In genomic region chr3:8254489-8254888, GRCh38 we compare ENCODE assay signal across 30 cellular contexts.
"Had no signal": no experiment of that assay in that cellular context is flagged by ENCODE, and none has a peak within 500 bp of the region (broad histone marks: within the 10 kb centered on the region; RNA-seq: fewer than 3 reads in every experiment).

No MANE protein-coding gene starts in this region.

- H3K27me3 Mint-ChIP-seq: activated CD4-positive, alpha-beta memory T cell treated with anti-CD3 and anti-CD28 coated beads for 36 hours; activated CD4-positive, alpha-beta T cell treated with anti-CD3 and anti-CD28 coated beads, Interleukin-2, amount 10 ng/mL, durations not matched to agents 24 days and 14 days; activated naive CD8-positive, alpha-beta T cell treated with anti-CD3 and anti-CD28 coated beads for 36 hours; progenitor cell of endocrine pancreas had no signal

- H3K27me3 ChIP-seq: adrenal gland, body of pancreas, dorsolateral prefrontal cortex, esophagus muscularis mucosa, ovary, upper lobe of left lung, vagina had no signal

- DNase-seq: activated CD4-positive, alpha-beta memory T cell treated with anti-CD3 and anti-CD28 coated beads for 36 hours; activated CD4-positive, alpha-beta T cell treated with anti-CD3 and anti-CD28 coated beads, Interleukin-2, amount 10 ng/mL, durations not matched to agents 24 days and 14 days; activated CD8-positive, alpha-beta memory T cell treated with anti-CD3 and anti-CD28 coated beads, Interleukin-2, amount 50 U/mL, for 4 hours; activated effector memory CD4-positive, alpha-beta T cell treated with anti-CD3 and anti-CD28 coated beads, Interleukin-2, amount 50 U/mL, for 16 hours; activated naive CD4-positive, alpha-beta T cell treated with anti-CD3 and anti-CD28 coated beads for 36 hours; activated naive CD8-positive, alpha-beta T cell treated with anti-CD3 and anti-CD28 coated beads for 36 hours; activated T-cell treated with anti-CD3 and anti-CD28 coated beads, Interleukin-2, amount 50 U/mL, for 1 hour; adrenal gland; aorta; body of pancreas; dorsolateral prefrontal cortex; effector memory CD8-positive, alpha-beta T cell; foreskin melanocyte; left cardiac atrium; left ventricle myocardium superior; ovary; retina; stimulated activated CD4-positive, alpha-beta T cell treated with anti-CD3 and anti-CD28 coated beads, Interleukin-12 subunit alpha, Interleukin-12 subunit beta, amount 100 ng/mL, for 4 hours; stimulated activated CD4-positive, alpha-beta T cell treated with anti-CD3 and anti-CD28 coated beads, Interleukin-4, amount 100 ng/mL, for 1 hour; upper lobe of left lung had no signal

- H3K4me3 Mint-ChIP-seq: activated CD4-positive, alpha-beta memory T cell treated with anti-CD3 and anti-CD28 coated beads for 36 hours; activated CD4-positive, alpha-beta T cell treated with anti-CD3 and anti-CD28 coated beads, Interleukin-2, amount 10 ng/mL, durations not matched to agents 24 days and 14 days; activated naive CD4-positive, alpha-beta T cell treated with anti-CD3 and anti-CD28 coated beads for 36 hours; activated naive CD8-positive, alpha-beta T cell treated with anti-CD3 and anti-CD28 coated beads for 36 hours; activated T-helper 1 cell treated with anti-CD3 and anti-CD28 coated beads, Interleukin-12 subunit alpha, Interleukin-12 subunit beta, Interleukin-2, Interleukin-4 antibody, amounts not matched to agents 30 ng/mL and 10 ng/mL and 1 ng/mL, durations not matched to agents 14 hours and 24 hours and 36 hours; effector memory CD8-positive, alpha-beta T cell; nephron; stimulated activated naive CD8-positive, alpha-beta T cell treated with anti-CD3 and anti-CD28 coated beads, Interleukin-15, Interleukin-2, amounts not matched to agents 100 ng/mL and 50 ng/mL, for 24 hours had no signal

- ATAC-seq: body of pancreas; effector memory CD8-positive, alpha-beta T cell; left cardiac atrium; left ventricle myocardium superior; sciatic nerve had no signal

- H3K27ac Mint-ChIP-seq: activated CD4-positive, alpha-beta memory T cell treated with anti-CD3 and anti-CD28 coated beads for 36 hours; activated CD4-positive, alpha-beta T cell treated with anti-CD3 and anti-CD28 coated beads, Interleukin-2, amount 10 ng/mL, durations not matched to agents 24 days and 14 days; activated naive CD4-positive, alpha-beta T cell treated with anti-CD3 and anti-CD28 coated beads for 36 hours; activated naive CD8-positive, alpha-beta T cell treated with anti-CD3 and anti-CD28 coated beads for 36 hours; activated T-helper 1 cell treated with anti-CD3 and anti-CD28 coated beads, Interleukin-12 subunit alpha, Interleukin-12 subunit beta, Interleukin-2, Interleukin-4 antibody, amounts not matched to agents 30 ng/mL and 10 ng/mL and 1 ng/mL, durations not matched to agents 14 hours and 24 hours and 36 hours; effector memory CD8-positive, alpha-beta T cell; progenitor cell of endocrine pancreas; stimulated activated naive CD8-positive, alpha-beta T cell treated with anti-CD3 and anti-CD28 coated beads, Interleukin-15, Interleukin-2, amounts not matched to agents 100 ng/mL and 50 ng/mL, for 24 hours had no signal

- H3K9me3 Mint-ChIP-seq: activated CD4-positive, alpha-beta memory T cell treated with anti-CD3 and anti-CD28 coated beads for 36 hours; activated CD4-positive, alpha-beta T cell treated with anti-CD3 and anti-CD28 coated beads, Interleukin-2, amount 10 ng/mL, durations not matched to agents 24 days and 14 days; activated naive CD4-positive, alpha-beta T cell treated with anti-CD3 and anti-CD28 coated beads for 36 hours; activated T-helper 1 cell treated with anti-CD3 and anti-CD28 coated beads, Interleukin-12 subunit alpha, Interleukin-12 subunit beta, Interleukin-2, Interleukin-4 antibody, amounts not matched to agents 30 ng/mL and 10 ng/mL and 1 ng/mL, durations not matched to agents 14 hours and 24 hours and 36 hours had no signal

- H3K4me1 Mint-ChIP-seq: activated CD4-positive, alpha-beta T cell treated with anti-CD3 and anti-CD28 coated beads, Interleukin-2, amount 10 ng/mL, durations not matched to agents 24 days and 14 days; activated naive CD8-positive, alpha-beta T cell treated with anti-CD3 and anti-CD28 coated beads for 36 hours had no signal

- H3K27ac ChIP-seq: adrenal gland, body of pancreas, coronary artery, dorsolateral prefrontal cortex, esophagus muscularis mucosa, ovary, skin epidermis, thoracic aorta, upper lobe of left lung, vagina had no signal

- H3K9me3 ChIP-seq: adrenal gland, body of pancreas, esophagus muscularis mucosa, ovary, thoracic aorta, upper lobe of left lung, vagina had no signal

- H3K36me3 ChIP-seq: adrenal gland, esophagus muscularis mucosa, ovary, thoracic aorta, upper lobe of left lung, vagina had no signal

- H3K4me1 ChIP-seq: body of pancreas, upper lobe of left lung, vagina had no signal

- H3K4me3 ChIP-seq: adrenal gland, body of pancreas, coronary artery, dorsolateral prefrontal cortex, esophagus muscularis mucosa, ovary, skin epidermis, thoracic aorta, upper lobe of left lung, vagina had no signal

- H3K36me3 Mint-ChIP-seq: activated CD4-positive, alpha-beta memory T cell treated with anti-CD3 and anti-CD28 coated beads for 36 hours; activated naive CD8-positive, alpha-beta T cell treated with anti-CD3 and anti-CD28 coated beads for 36 hours had no signal
